Comparison of ENCODE assay signal across 26 cellular contexts in the genomic region with DNA sequence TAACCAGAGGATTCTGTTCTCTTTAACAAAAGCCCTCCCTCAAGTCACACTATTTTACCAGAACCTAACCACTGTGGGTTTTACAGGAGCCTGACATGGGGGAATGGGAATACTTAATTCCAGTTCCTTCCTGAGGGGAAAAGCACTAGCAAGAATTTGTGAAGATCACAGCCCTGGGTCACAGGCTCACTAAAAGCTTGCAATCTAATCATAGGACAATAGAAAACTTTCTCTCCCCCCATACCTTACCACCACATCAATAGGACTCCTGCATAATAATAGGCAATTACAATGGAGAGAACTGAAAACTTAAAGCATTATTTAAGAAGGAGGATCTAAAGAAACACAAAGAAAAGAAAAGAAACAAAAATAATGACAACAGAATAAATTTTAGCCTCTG.
"Had no signal": no experiment of that assay in that cellular context is flagged by ENCODE, and none has a peak within 500 bp of the region (broad histone marks: within the 10 kb centered on the region; RNA-seq: fewer than 3 reads in every experiment).

No MANE protein-coding gene starts in this region.

- H3K9me2 ChIP-seq: SK-N-SH had no signal

- H3K36me3 ChIP-seq: breast epithelium, MG63, Peyer's patch, SJCRH30 had no signal

- ATAC-seq: activated CD4-positive, alpha-beta T cell treated with anti-CD3 and anti-CD28 coated beads for 36 hours; activated T-cell treated with anti-CD3 and anti-CD28 coated beads, Interleukin-2, amount 50 U/mL, for 4 hours; activated T-helper 17 cell treated with anti-CD3 and anti-CD28 coated beads, Interleukin-2, amount 50 U/mL, for 72 hours had no signal

- H3K4me1 Mint-ChIP-seq: activated CD4-positive, alpha-beta T cell treated with anti-CD3 and anti-CD28 coated beads for 36 hours; activated naive CD4-positive, alpha-beta T cell treated with anti-CD3 and anti-CD28 coated beads, Interleukin-2, amount 50 U/mL, for 24 hours; activated T-helper 17 cell treated with anti-CD3 and anti-CD28 coated beads, Interleukin-2, amount 50 U/mL, for 72 hours had no signal

- H3K27ac ChIP-seq: breast epithelium, Peyer's patch, RWPE1, SJCRH30, VCaP had no signal

- H3K9me3 ChIP-seq: breast epithelium, Peyer's patch, SJCRH30, SK-N-SH had no signal

- H3K4me2 ChIP-seq: SK-N-SH had no signal

- H3K9ac ChIP-seq: SK-N-SH had no signal

- H3K27me3 ChIP-seq: breast epithelium, MG63, Peyer's patch, SJCRH30 had no signal

- H3K9me3 Mint-ChIP-seq: activated naive CD4-positive, alpha-beta T cell treated with anti-CD3 and anti-CD28 coated beads, Interleukin-2, amount 50 U/mL, for 24 hours had no signal

- DNase-seq: activated CD4-positive, alpha-beta T cell treated with anti-CD3 and anti-CD28 coated beads for 36 hours; activated CD4-positive, alpha-beta T cell treated with anti-CD3 and anti-CD28 coated beads, Interleukin-2, amount 50 U/mL, for 4 hours; activated T-cell treated with anti-CD3 and anti-CD28 coated beads, Interleukin-2, amount 50 U/mL, for 4 hours; aorta; caudate nucleus; MG63; MV-4-11; NCI-H1092 treated with DMSO at 0.1 percent for 48 hours; NCI-H1417 treated with DMSO at 0.1 percent for 48 hours; NCI-H1694; NCI-H2029; NCI-H2107; NCI-H2171 treated with DMSO at 0.1 percent for 48 hours; NCI-H226; NCI-H526 treated with DMSO at 0.1 percent for 48 hours; NCI-H82; Peyer's patch; Right ventricle myocardium superior; SJCRH30; SK-N-SH; T-helper 1 cell had no signal

- H3K27me3 Mint-ChIP-seq: activated CD4-positive, alpha-beta T cell treated with anti-CD3 and anti-CD28 coated beads for 36 hours; activated naive CD4-positive, alpha-beta T cell treated with anti-CD3 and anti-CD28 coated beads, Interleukin-2, amount 50 U/mL, for 24 hours; activated T-helper 17 cell treated with anti-CD3 and anti-CD28 coated beads, Interleukin-2, amount 50 U/mL, for 72 hours had no signal

- H3K36me3 Mint-ChIP-seq: activated naive CD4-positive, alpha-beta T cell treated with anti-CD3 and anti-CD28 coated beads, Interleukin-2, amount 50 U/mL, for 24 hours had no signal

- H3K4me3 Mint-ChIP-seq: activated CD4-positive, alpha-beta T cell treated with anti-CD3 and anti-CD28 coated beads for 36 hours; activated naive CD4-positive, alpha-beta T cell treated with anti-CD3 and anti-CD28 coated beads, Interleukin-2, amount 50 U/mL, for 24 hours; activated T-cell treated with anti-CD3 and anti-CD28 coated beads, Interleukin-2, amount 50 U/mL, for 4 hours; activated T-helper 17 cell treated with anti-CD3 and anti-CD28 coated beads, Interleukin-2, amount 50 U/mL, for 72 hours had no signal

- H3K27ac Mint-ChIP-seq: activated CD4-positive, alpha-beta T cell treated with anti-CD3 and anti-CD28 coated beads for 36 hours; activated naive CD4-positive, alpha-beta T cell treated with anti-CD3 and anti-CD28 coated beads, Interleukin-2, amount 50 U/mL, for 24 hours; activated T-helper 17 cell treated with anti-CD3 and anti-CD28 coated beads, Interleukin-2, amount 50 U/mL, for 72 hours had no signal

- H3K4me1 ChIP-seq: breast epithelium, Peyer's patch, SJCRH30 had no signal

- H3K4me3 ChIP-seq: breast epithelium, MG63, Peyer's patch, SJCRH30 had no signal
